17 cellular contexts compared by ENCODE assay signal in genomic region chr1:180254496-180254819, GRCh38. TPM values are rescaled to one million over a fixed set of nuclear protein-coding genes. Genes with fewer than 3 reads are reported as not detected.
DNase-seq lines count a peak whose midpoint lies in the region; ATAC-seq, FAIRE-seq and TF ChIP-seq lines count a peak whose summit lies in the region.
"Had no signal": no experiment of that assay in that cellular context is flagged by ENCODE, and none has a peak within 500 bp of the region (broad histone marks: within the 10 kb centered on the region; RNA-seq: fewer than 3 reads in every experiment).

No MANE protein-coding gene starts in this region.

- H3K36me3 ChIP-seq in NT2/D1 (ENCODE audit: insufficient read depth, insufficient read length, low read length) (no peaks in the 10 kb centered on the region), WERI-Rb-1 (no peaks in the 10 kb centered on the region), H1 (ENCODE audit: control insufficient read depth in 2 of 4, insufficient read depth in 4 of 4, low read length in 3 of 4) (no peaks in the 10 kb centered on the region), osteoblast (ENCODE audit: insufficient read depth, low read length) (no peaks in the 10 kb centered on the region)
- H3K36me3 ChIP-seq: BLaER1 had no signal

- POLR2A ChIA-PET in H1 (lab: Charles Lee; ENCODE audit: partially characterized antibody) = interaction anchor here (0.5 to 4.0 kb wide), 5 partner anchors 12 to 95 kb away, joined by 3 to 17 read pairs (median 4); no protein-coding TSS in a partner anchor

- no peak overlapping the region for H3K4me2 ChIP-seq in H1 (ENCODE audit: insufficient read depth in 1 of 2, low read depth in 2 of 2, low read length in 2 of 2)
- no peak overlapping the region for H3K4me2 ChIP-seq in osteoblast (ENCODE audit: insufficient read depth, low read length)

- no peak overlapping the region for H3K4me3 ChIP-seq in NT2/D1 (ENCODE audit: insufficient read length, low read depth)
- no peak overlapping the region for H3K4me3 ChIP-seq in WERI-Rb-1 (ENCODE audit: low read depth, low read length)
- no peak overlapping the region for H3K4me3 ChIP-seq in H1 (ENCODE audit: extremely low read depth in 1 of 4, insufficient read depth in 2 of 4, low read depth in 3 of 4, low read length in 4 of 4)
- no peak overlapping the region for H3K4me3 ChIP-seq in osteoblast (ENCODE audit: insufficient read depth, low read length)
- H3K4me3 ChIP-seq: BLaER1 had no signal

- TF ChIP-seq RAD21 in H1 (IDR thresholded peaks at IDR 0.05 in 1 of 2, conservative IDR thresholded peaks at IDR 0.05 in 1 of 2; ENCODE audit: low read depth in 2 of 2, low read length in 2 of 2) = no peak

- peaks cover 19% of the 10 kb centered on the region for H3K4me1 ChIP-seq in NT2/D1 (ENCODE audit: insufficient read depth, insufficient read length)
- peaks cover 0 to 20% (median 12%) of the 10 kb centered on the region in 4 experiments; a peak in 6 of 7 replicates for H3K4me1 ChIP-seq in H1 (replicated peaks in 1 of 4; ENCODE audit: control insufficient read depth in 3 of 4, insufficient read depth in 4 of 4, low read length in 3 of 4)
- no peaks in the 10 kb centered on the region for H3K4me1 ChIP-seq in osteoblast (ENCODE audit: insufficient read depth, low read length)

- peak overlapping the region; percentile 4; the same call in 1 of the 2 replicates for H2BK12ac ChIP-seq in H1 (ENCODE audit: low read depth, low read length)

- H2BK20ac ChIP-seq in H1 (ENCODE audit: low read length) = 0 out of 2 replicates have a peak overlapping the region, but pooled peaks have one; percentile 34

- H3K27ac ChIP-seq in WERI-Rb-1 (peak overlapping the region; percentile 95), H1 (ENCODE audit: low read depth, low read length) (no peak overlapping the region), osteoblast (ENCODE audit: low read depth, low read length) (no peak overlapping the region)
- H3K27ac ChIP-seq: BLaER1 had no signal

- intact Hi-C loops in cardiac septum (cut with DNase I) = no loop called here

- H4K20me1 ChIP-seq in H1 (replicated peaks in 1 of 2; ENCODE audit: control insufficient read depth in 1 of 2, insufficient read depth in 2 of 2, low read length in 2 of 2) (peaks cover 0 to 2% of the 10 kb centered on the region in 2 experiments), osteoblast (ENCODE audit: insufficient read depth, low read length) (no peaks in the 10 kb centered on the region)

- H2BK120ac ChIP-seq in H1 (replicated peaks; ENCODE audit: low read depth, low read length) = no peak overlapping the region

- H3K23me2 ChIP-seq in H1 (ENCODE audit: low read depth, low read length) = peaks cover 3% of the 10 kb centered on the region; the same call in 1 of the 2 replicates

- no peak for TF ChIP-seq POLR2A in H1 (IDR thresholded peaks at IDR 0.05; ENCODE audit: control extremely low read depth in 1 of 2, low read depth in 2 of 2, low read length in 2 of 2)
- no peak for TF ChIP-seq POLR2A in GM12891 (IDR thresholded peaks at IDR 0.05; ENCODE audit: low read depth, low read length)

- DNase-seq in NT2/D1 (ENCODE audit: low read depth, low spot score) = no peak
- DNase-seq in WERI-Rb-1 = no peak
- DNase-seq in H1 (ENCODE audit: low read depth in 1 of 2, low spot score in 2 of 2) = no peak
- peak; percentile 79 for DNase-seq in osteoblast (ENCODE audit: insufficient read length, low spot score, missing footprints)
- DNase-seq in NCI-H1092 (lab: John Stamatoyannopoulos, UW) = no peak
- DNase-seq in cardiac septum (ENCODE audit: low spot score) = no peak
- no peak for DNase-seq in GM12891 (ENCODE audit: insufficient read length, low spot score)
- DNase-seq in left lobe of liver (ENCODE audit: low spot score) = no peak
- DNase-seq: 8988T; Calu3; CD4-positive, alpha-beta memory T cell; DMS79 treated with DMSO at 0.1 percent for 48 hours; GF-D8; GOT3 had no signal

- H3K56ac ChIP-seq in H1 (replicated peaks; ENCODE audit: insufficient read length, low read depth, low read length) = no peak overlapping the region

- no peaks in the 10 kb centered on the region for H3K79me1 ChIP-seq in H1 (ENCODE audit: low read depth, low read length)

- ATAC-seq in left lobe of liver = no peak

- H3K4ac ChIP-seq in H1 (replicated peaks; ENCODE audit: insufficient read length, low read depth, low read length) = no peak overlapping the region

- no peak overlapping the region for H2BK15ac ChIP-seq in H1 (ENCODE audit: low read length)

- CTCF ChIA-PET in H1 (lab: Charles Lee; ENCODE audit: partially characterized antibody) = interaction anchor here (0.9 to 17.1 kb wide), 24 partner anchors 7 to 248 kb away, joined by 3 to 244 read pairs (median 14); partner anchors contain the start of genes ACBD6 and LHX4

- TF ChIP-seq CTCF in WERI-Rb-1 (IDR thresholded peaks at IDR 0.05; ENCODE audit: low read depth, low read length) (no peak), H1 (IDR thresholded peaks at IDR 0.05; ENCODE audit: control extremely low read depth in 1 of 3, insufficient read depth in 1 of 3, low read depth in 1 of 3, low read length in 3 of 3) (no peak), osteoblast (IDR thresholded peaks at IDR 0.05; ENCODE audit: extremely low read depth, low read depth, low read length) (no peak)

- no peak overlapping the region for H2BK5ac ChIP-seq in H1 (ENCODE audit: low read depth, low read length)

- H3K9ac ChIP-seq in NT2/D1 (ENCODE audit: insufficient read length, low read depth) (peak overlapping the region; percentile 29), H1 (replicated peaks in 1 of 4; ENCODE audit: extremely low read depth in 1 of 4, low read depth in 3 of 4, low read length in 3 of 4) (no peak overlapping the region)
- H3K9ac ChIP-seq: BLaER1 had no signal

- H2AK5ac ChIP-seq in H1 (ENCODE audit: low read depth, low read length) = no peak overlapping the region

- 94% methylated on average over 9 of the region's 9 CpGs; no CpG with 5 or more reads in 1 of the 2 experiments for WGBS in H1 (ENCODE audit: extremely low coverage in 1 of 2, insufficient coverage in 1 of 2, insufficient read length in 1 of 2, insufficient replicate concordance in 2 of 2, low coverage in 1 of 2, low lambda C conversion rate in 2 of 2, missing lambda C conversion rate in 1 of 2), 2 experiments

- no peak for TF ChIP-seq EP300 in H1 (IDR thresholded peaks at IDR 0.05; ENCODE audit: borderline replicate concordance in 1 of 2, low read depth in 2 of 2, low read length in 2 of 2)

- no peak overlapping the region for H4K8ac ChIP-seq in H1 (ENCODE audit: extremely low read depth, insufficient read depth, low read length)

- no peak overlapping the region for H3K14ac ChIP-seq in H1 (ENCODE audit: insufficient read length)

- H3K18ac ChIP-seq in H1 (ENCODE audit: extremely low read depth, low read length) = no peak overlapping the region; the same call in 1 of the 2 replicates

- no peak overlapping the region for H2AFZ ChIP-seq in H1 (ENCODE audit: low read length)
- H2AFZ ChIP-seq in osteoblast (ENCODE audit: low read length) = no peak overlapping the region

- H3K27me3 ChIP-seq in NT2/D1 (ENCODE audit: insufficient read depth, insufficient read length) (no peaks in the 10 kb centered on the region), WERI-Rb-1 (ENCODE audit: insufficient read depth, low read depth, severe bottlenecking) (no peaks in the 10 kb centered on the region), H1 (replicated peaks in 1 of 4; ENCODE audit: control insufficient read depth in 3 of 4, extremely low read depth in 1 of 4, insufficient read depth in 3 of 4, low read length in 3 of 4) (no peaks in the 10 kb centered on the region; a peak in 1 of 7 replicates), osteoblast (ENCODE audit: insufficient read depth, low read length) (peaks cover 36% of the 10 kb centered on the region)
- H3K27me3 ChIP-seq: BLaER1 had no signal

- H3K79me2 ChIP-seq in H1 (ENCODE audit: control insufficient read depth in 1 of 2, insufficient read depth in 2 of 2, low read length in 2 of 2) (no peaks in the 10 kb centered on the region), osteoblast (ENCODE audit: insufficient read depth, low read length) (no peaks in the 10 kb centered on the region)

- FAIRE-seq in H1 (lab: Jason Lieb, UNC) (no peak), GM12891 (lab: Jason Lieb, UNC) (no peak)

- H3K9me3 ChIP-seq in NT2/D1 (ENCODE audit: insufficient read depth, low read length) = no peaks in the 10 kb centered on the region
- no peaks in the 10 kb centered on the region for H3K9me3 ChIP-seq in WERI-Rb-1 (ENCODE audit: severe bottlenecking)
- H3K9me3 ChIP-seq in H1 (ENCODE audit: insufficient read depth in 2 of 2, low read depth in 1 of 2, low read length in 1 of 2) = no peaks in the 10 kb centered on the region
- H3K9me3 ChIP-seq in osteoblast (ENCODE audit: low read depth, low read length) = no peaks in the 10 kb centered on the region
- H3K9me3 ChIP-seq: BLaER1 had no signal

- H4K91ac ChIP-seq in H1 (replicated peaks; ENCODE audit: insufficient read length, low read length) = no peak overlapping the region

- no peak overlapping the region for H4K5ac ChIP-seq in H1 (ENCODE audit: insufficient read length, low read depth, low read length)

- H3K23ac ChIP-seq in H1 (ENCODE audit: insufficient read length) = no peak overlapping the region

TF ChIP-seq in H1, 55 proteins besides CTCF, POLR2A, EP300 and RAD21 (continues in another document):
- TF ChIP-seq RBBP5 (IDR thresholded peaks at IDR 0.05; ENCODE audit: borderline replicate concordance, low read depth, low read length) = no peak
- TF ChIP-seq TCF12 (IDR thresholded peaks at IDR 0.05; ENCODE audit: low read depth, low read length) = no peak

TF ChIP-seq in GM12891, 5 proteins besides CTCF, POLR2A, EP300 and RAD21:
- no peak for TF ChIP-seq POLR2AphosphoS5 (IDR thresholded peaks at IDR 0.05; ENCODE audit: low read depth, low read length)
- no peak for TF ChIP-seq TAF1 (IDR thresholded peaks at IDR 0.05; ENCODE audit: low read depth, low read length)
- no peak for TF ChIP-seq PAX5 (IDR thresholded peaks at IDR 0.05; ENCODE audit: insufficient read depth, low read length, severe bottlenecking)
- no peak for TF ChIP-seq SPI1 (IDR thresholded peaks at IDR 0.05; ENCODE audit: low read depth, low read length)
- TF ChIP-seq POU2F2 (IDR thresholded peaks at IDR 0.05; ENCODE audit: low read depth, low read length) = no peak

RNA-seq across cellular contexts. Expression of gene LHX4, which starts 24.4 kb away (rescaled TPM):
- total RNA-seq in H1 (2021; fragmentation: NEBNext Ultra II Directional; extraction: Animal tissue kit (Norgen Biotek cat#: 25700)) = 4.9 and 5.7 TPM in 2 replicates
- polyA plus RNA-seq in H1 (2011; rRNA removed) = 0.80 and 0.85 TPM in 2 replicates
- polyA plus RNA-seq in H1 (2011; cell fraction: cytosol; rRNA removed) = 1.6 TPM
- 3.3 TPM for polyA plus RNA-seq in H1 (2011; cell fraction: nucleus; rRNA removed)
- 1.7 to 3.9 TPM (median 2.8 TPM) in 4 replicates for polyA plus RNA-seq in H1 (2012, experiment 1 of 2)
- polyA plus RNA-seq in H1 (2012, experiment 2 of 2) = 1.1 TPM
- 1.1 TPM for polyA plus RNA-seq in H1 (2013, experiment 1 of 2)
- 0.96 TPM for polyA plus RNA-seq in H1 (2013, experiment 2 of 2)
- polyA minus RNA-seq in H1 (2011; rRNA and poly(A)+ RNA removed) = 2.1 and 3.0 TPM in 2 replicates
- 2.3 TPM for polyA minus RNA-seq in H1 (2011; cell fraction: cytosol; rRNA and poly(A)+ RNA removed)
- 3.0 TPM for polyA minus RNA-seq in H1 (2011; cell fraction: nucleus; rRNA and poly(A)+ RNA removed)
- not detected in 2 replicates for total RNA-seq in osteoblast
- total RNA-seq in cardiac septum = 0.03 TPM
- polyA plus RNA-seq in GM12891 (2012; ENCODE audit: low read depth, missing spikeins) = 0.64 TPM
- total RNA-seq in left lobe of liver = 0.10 TPM
- total RNA-seq: A673; CD4-positive, alpha-beta memory T cell had no signal
- polyA plus RNA-seq: CD14-positive monocyte had no signal
